ENCODE assay signal across 29 cellular contexts in the genomic region with DNA sequence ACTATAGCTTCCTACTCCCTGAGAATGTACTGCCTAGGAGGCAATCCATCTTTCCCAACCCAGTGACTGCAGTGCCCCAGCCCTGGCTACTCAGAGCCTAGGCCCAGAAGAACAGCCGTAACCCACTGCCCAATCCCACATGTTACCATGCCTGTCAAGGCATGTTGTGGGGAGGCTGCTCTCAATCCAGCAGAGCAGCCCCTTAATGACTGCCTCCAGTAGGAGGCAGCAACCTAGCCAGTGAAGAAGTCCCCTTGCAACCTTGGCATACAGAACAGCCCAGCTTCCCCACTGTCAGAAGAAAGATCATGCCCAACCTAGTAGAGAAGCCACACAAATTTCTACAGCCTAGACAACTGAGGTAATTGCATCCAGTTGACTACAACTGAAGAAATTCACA. TPM values are rescaled to one million over a fixed set of nuclear protein-coding genes. Genes with fewer than 3 reads are reported as not detected.
"Had no signal": no experiment of that assay in that cellular context is flagged by ENCODE, and none has a peak within 500 bp of the region (broad histone marks: within the 10 kb centered on the region; RNA-seq: fewer than 3 reads in every experiment).

No MANE protein-coding gene starts in this region.

- DNase-seq: activated CD4-positive, alpha-beta memory T cell treated with anti-CD3 and anti-CD28 coated beads for 36 hours; activated CD4-positive, alpha-beta T cell treated with anti-CD3 and anti-CD28 coated beads, Interleukin-2, amount 10 ng/mL, durations not matched to agents 24 days and 14 days; activated CD4-positive, CD25-positive, alpha-beta regulatory T cell treated with anti-CD3 and anti-CD28 coated beads, Interleukin-2, amount 50 U/mL, for 72 hours; activated CD8-positive, alpha-beta memory T cell treated with anti-CD3 and anti-CD28 coated beads, Interleukin-2, amount 50 U/mL, for 4 hours; activated gamma-delta T cell; activated naive CD4-positive, alpha-beta T cell treated with anti-CD3 and anti-CD28 coated beads, Interleukin-2, amount 10 ng/mL, durations not matched to agents 7 days and 5 days; activated T-cell treated with anti-CD3 and anti-CD28 coated beads, Interleukin-2, amount 50 U/mL, for 24 hours; amniotic stem cell; brain microvascular endothelial cell; cortex of kidney; effector memory CD8-positive, alpha-beta T cell; foreskin fibroblast; head of caudate nucleus; hypothalamus; left ventricle myocardium inferior; ovary; retina; stimulated activated CD4-positive, alpha-beta T cell treated with anti-CD3 and anti-CD28 coated beads, Interleukin-12 subunit alpha, Interleukin-12 subunit beta, amount 100 ng/mL, for 4 hours; stimulated activated CD4-positive, alpha-beta T cell treated with anti-CD3 and anti-CD28 coated beads, Interleukin-4, amount 100 ng/mL, for 1 hour; stimulated activated naive B cell treated with anti-CD40 and anti-IgM and Interleukin-4, amounts not matched to agents 10 μg/mL and 1 μg/mL and 100 μg/mL, for 72 hours; stomach; SW 1271; T-helper 9 cell; thyroid gland; WERI-Rb-1 had no signal

- H3K9me3 ChIP-seq: ovary, prostate gland, thyroid gland had no signal

- H3K27ac ChIP-seq: brain microvascular endothelial cell, left ventricle myocardium inferior, ovary, prostate gland, skin epidermis, stomach, thyroid gland, WERI-Rb-1 had no signal

- H3K4me3 ChIP-seq: left ventricle myocardium inferior, lung, ovary, prostate gland, skin epidermis, stomach, thyroid gland had no signal

- H3K27me3 ChIP-seq: brain microvascular endothelial cell, ovary, stomach, thyroid gland had no signal

- H3K4me1 ChIP-seq: left ventricle myocardium inferior, prostate gland, stomach, thyroid gland had no signal

- H3K36me3 ChIP-seq: brain microvascular endothelial cell, left ventricle myocardium inferior, ovary, prostate gland, stomach, thyroid gland, WERI-Rb-1 had no signal

RNA-seq across cellular contexts. Expression of gene CDH7, which starts 44.2 kb away (rescaled TPM):
- polyA plus RNA-seq: endothelial cell of umbilical vein, stomach had no signal
